Comparison of ENCODE assay signal across 10 cellular contexts in genomic region chr13:28753208-28753892, GRCh38. TPM values are rescaled to one million over a fixed set of nuclear protein-coding genes. Genes with fewer than 3 reads are reported as not detected.
A peak's percentile ranks its signal among the peaks of the same experiment; 100 is the strongest.
DNase-seq lines count a peak whose midpoint lies in the region; ATAC-seq, FAIRE-seq and TF ChIP-seq lines count a peak whose summit lies in the region.
"Had no signal": no experiment of that assay in that cellular context is flagged by ENCODE, and none has a peak within 500 bp of the region (broad histone marks: within the 10 kb centered on the region; RNA-seq: fewer than 3 reads in every experiment).

No MANE protein-coding gene starts in this region.

- H3K4me3 ChIP-seq in bronchial epithelial cell (ENCODE audit: low read depth, low read length) (no peak overlapping the region), liver (ENCODE audit: low read depth in 1 of 3, low read length in 3 of 3) (no peak overlapping the region)
- H3K4me3 ChIP-seq: GM12878 had no signal

- no peak for TF ChIP-seq CTCF in bronchial epithelial cell (IDR thresholded peaks at IDR 0.05; ENCODE audit: insufficient read depth, low read length, severe bottlenecking)
- peak; percentile 12 for TF ChIP-seq CTCF in liver (IDR thresholded peaks at IDR 0.05; ENCODE audit: low read depth, low read length, missing input control)

- WGBS in liver: 72% methylated on average over 5 of the region's 5 CpGs

- no peak overlapping the region for H3K27ac Mint-ChIP-seq in activated T-cell treated with anti-CD3 and anti-CD28 coated beads, Interleukin-2, amount 50 U/mL, for 72 hours

- no peak for ATAC-seq in activated T-cell treated with anti-CD3 and anti-CD28 coated beads, Interleukin-2, amount 50 U/mL, for 72 hours (replicated peaks in 1 of 2)
- ATAC-seq: GM12878 had no signal

- TF ChIP-seq RAD21 in liver (IDR thresholded peaks at IDR 0.05): peak; percentile 21 to 32

- H3K9ac ChIP-seq in liver (ENCODE audit: low read depth in 1 of 2, low read length in 2 of 2): no peak overlapping the region

- no peaks in the 10 kb centered on the region for H3K27me3 Mint-ChIP-seq in activated T-cell treated with anti-CD3 and anti-CD28 coated beads, Interleukin-2, amount 50 U/mL, for 72 hours (ENCODE audit: low read depth)
- H3K27me3 Mint-ChIP-seq: activated naive CD8-positive, alpha-beta T cell treated with anti-CD3 and anti-CD28 coated beads, Interleukin-2, amount 10 ng/mL, durations not matched to agents 7 days and 5 days had no signal

- H3K4me1 ChIP-seq in liver (ENCODE audit: control insufficient read depth in 4 of 4, insufficient read depth in 4 of 4, low read length in 3 of 4): peaks cover 4 to 9% (median 6%) of the 10 kb centered on the region in 4 donors

- peaks cover 5 to 12% of the 10 kb centered on the region in 2 donors for H3K36me3 Mint-ChIP-seq in activated T-cell treated with anti-CD3 and anti-CD28 coated beads, Interleukin-2, amount 50 U/mL, for 72 hours (ENCODE audit: insufficient read depth in 2 of 2)

- no peaks in the 10 kb centered on the region for H3K27me3 ChIP-seq in bronchial epithelial cell (ENCODE audit: control insufficient read depth, insufficient read depth, low read length)
- H3K27me3 ChIP-seq in liver (ENCODE audit: control insufficient read depth in 4 of 4, insufficient read depth in 4 of 4, low read length in 3 of 4): no peaks in the 10 kb centered on the region

- no peak for FAIRE-seq in bronchial epithelial cell (lab: Jason Lieb, UNC)
- FAIRE-seq: GM12878 had no signal

- peaks cover 19% of the 10 kb centered on the region for H3K4me1 Mint-ChIP-seq in activated T-cell treated with anti-CD3 and anti-CD28 coated beads, Interleukin-2, amount 50 U/mL, for 72 hours (ENCODE audit: low read depth)

- peaks cover 5 to 6% of the 10 kb centered on the region in 2 donors for H3K9me3 Mint-ChIP-seq in activated T-cell treated with anti-CD3 and anti-CD28 coated beads, Interleukin-2, amount 50 U/mL, for 72 hours

- peak overlapping the region in 1 of 2 donors; percentile 21 for H3K27ac ChIP-seq in liver (ENCODE audit: low read depth in 1 of 2, low read length in 2 of 2)

- peaks cover 0 to 3% (median 1%) of the 10 kb centered on the region in 4 donors for H3K9me3 ChIP-seq in liver (ENCODE audit: control insufficient read depth in 4 of 4, low read length in 3 of 4)

- DNase-seq in AG08395 (ENCODE audit: low spot score): peak; percentile 93
- peak; percentile 27 for DNase-seq in HuH-7.5 (ENCODE audit: low spot score)
- DNase-seq in bronchial epithelial cell (ENCODE audit: low read depth): peak; percentile 91
- DNase-seq in activated T-cell treated with anti-CD3 and anti-CD28 coated beads, Interleukin-2, amount 50 U/mL, for 72 hours: no peak
- no peak for DNase-seq in effector CD4-positive, alpha-beta T cell
- DNase-seq in middle frontal gyrus (ENCODE audit: extremely low spot score, low spot score): no peak
- no peak for DNase-seq in NCI-H510A treated with DMSO at 0.1 percent for 48 hours (lab: John Stamatoyannopoulos, UW)
- DNase-seq: activated naive CD8-positive, alpha-beta T cell treated with anti-CD3 and anti-CD28 coated beads, Interleukin-2, amount 10 ng/mL, durations not matched to agents 7 days and 5 days had no signal

- H3K4me3 Mint-ChIP-seq in activated T-cell treated with anti-CD3 and anti-CD28 coated beads, Interleukin-2, amount 50 U/mL, for 72 hours: no peak overlapping the region
- H3K4me3 Mint-ChIP-seq: activated naive CD8-positive, alpha-beta T cell treated with anti-CD3 and anti-CD28 coated beads, Interleukin-2, amount 10 ng/mL, durations not matched to agents 7 days and 5 days had no signal

- H3K36me3 ChIP-seq in bronchial epithelial cell (ENCODE audit: control insufficient read depth, insufficient read depth, low read length) (no peaks in the 10 kb centered on the region), liver (ENCODE audit: control insufficient read depth in 4 of 4, insufficient read depth in 3 of 4, low read depth in 1 of 4, low read length in 3 of 4) (no peaks in the 10 kb centered on the region)

TF ChIP-seq in liver, 16 proteins besides CTCF, POLR2A, EP300 and RAD21:
- TF ChIP-seq YY1 (IDR thresholded peaks at IDR 0.05) (no peak), ZBTB33 (IDR thresholded peaks at IDR 0.05) (no peak), JUND (IDR thresholded peaks at IDR 0.05) (no peak), FOXA2 (IDR thresholded peaks at IDR 0.05) (peak; percentile 26), HNF4A (conservative IDR thresholded peaks at IDR 0.05) (peak in 1 of 2 donors; percentile 14), RXRA (IDR thresholded peaks at IDR 0.05) (peak in 1 of 2 donors; percentile 29), GABPA (IDR thresholded peaks at IDR 0.05 in 1 of 2, conservative IDR thresholded peaks at IDR 0.05 in 1 of 2) (no peak), NR2F2 (IDR thresholded peaks at IDR 0.05) (no peak), ATF3 (IDR thresholded peaks at IDR 0.05) (no peak), HNF4G (IDR thresholded peaks at IDR 0.05) (no peak), MAX (IDR thresholded peaks at IDR 0.05) (peak; percentile 87)

RNA-seq across cellular contexts. Expression of gene SLC46A3, which starts 34.6 kb away (rescaled TPM):
- 0.79 and 1.5 TPM in 2 replicates for total RNA-seq in bronchial epithelial cell
- total RNA-seq in liver: 10 to 100 TPM in 1 of 2 donors, 1 to 10 TPM in 1; 7.0 to 63.3 TPM
- 10 to 100 TPM; 27.9 to 37.2 TPM for polyA plus RNA-seq in liver
- total RNA-seq in activated T-cell treated with anti-CD3 and anti-CD28 coated beads, Interleukin-2, amount 50 U/mL, for 72 hours: 1 to 10 TPM; 7.2 to 7.3 TPM

Comparison
In these comparisons a context has a peak if more than half of its experiments do, and no peak if none do; other contexts are left out.
1. DNase-seq: peak in AG08395 (single experiment), HuH-7.5 (single experiment) and bronchial epithelial cell (single experiment); none in activated T-cell treated with anti-CD3 and anti-CD28 coated beads, Interleukin-2, amount 50 U/mL, for 72 hours (0 of 2), effector CD4-positive, alpha-beta T cell (single experiment), middle frontal gyrus (single experiment) and NCI-H510A treated with DMSO at 0.1 percent for 48 hours (single experiment).